ENCODE assay signal across 8 cellular contexts in the genomic region with DNA sequence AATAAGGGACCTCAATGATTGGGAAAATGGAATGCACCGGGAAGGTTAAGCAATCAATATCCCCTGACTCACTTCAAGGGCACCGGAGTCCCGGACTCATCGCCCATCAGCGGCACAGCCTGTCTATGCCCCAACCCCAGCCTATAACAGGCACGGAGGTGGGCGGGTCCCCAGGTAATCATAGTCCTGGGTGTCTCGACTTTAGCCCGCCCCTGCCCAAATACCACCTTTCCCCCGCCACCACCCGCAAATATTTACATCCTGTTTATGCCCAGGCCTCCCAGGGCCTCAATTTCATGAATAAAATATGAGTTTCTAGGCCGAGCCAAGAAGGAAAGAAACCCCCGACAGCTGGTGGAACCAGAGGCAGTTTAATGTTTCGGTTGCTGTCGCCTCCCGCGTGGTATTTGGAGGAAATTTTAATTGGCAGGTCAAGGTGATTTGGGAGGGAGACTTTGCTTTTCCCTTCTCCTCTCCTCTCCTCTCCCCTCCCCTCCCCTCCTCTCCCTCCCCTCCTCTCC. TPM values are rescaled to one million over a fixed set of nuclear protein-coding genes. Genes with fewer than 3 reads are reported as not detected.
DNase-seq lines count a peak whose midpoint lies in the region; ATAC-seq lines count a peak whose summit lies in the region.

No MANE protein-coding gene starts in this region.

- no peaks in the 10 kb centered on the region for H3K36me3 Mint-ChIP-seq in activated CD8-positive, alpha-beta memory T cell treated with anti-CD3 and anti-CD28 coated beads, Interleukin-2, amount 10 ng/mL, durations not matched to agents 7 days and 5 days
- H3K36me3 Mint-ChIP-seq in stimulated activated naive B cell treated with anti-CD40 and anti-IgM and Interleukin-4, amounts not matched to agents 10 μg/mL and 1 μg/mL and 100 μg/mL, for 72 hours: no peaks in the 10 kb centered on the region

- no peaks in the 10 kb centered on the region for H3K9me3 ChIP-seq in mononuclear cell (ENCODE audit: low read depth, low read length)

- peaks cover 35% of the 10 kb centered on the region for H3K4me1 ChIP-seq in mononuclear cell (ENCODE audit: insufficient read depth, low read length)

- DNase-seq in ELF-1 (ENCODE audit: low read depth, low spot score) (peak; percentile 43), NCI-H526 treated with DMSO at 0.1 percent for 48 hours (lab: John Stamatoyannopoulos, UW) (peak; percentile 86), epidermal melanocyte (ENCODE audit: insufficient read length, low spot score) (peak; percentile 80), posterior vena cava (ENCODE audit: low spot score) (no peak)
- DNase-seq in activated CD8-positive, alpha-beta memory T cell treated with anti-CD3 and anti-CD28 coated beads, Interleukin-2, amount 10 ng/mL, durations not matched to agents 7 days and 5 days: peak; percentile 76
- DNase-seq in stimulated activated naive B cell treated with anti-CD40 and anti-IgM and Interleukin-4, amounts not matched to agents 10 μg/mL and 1 μg/mL and 100 μg/mL, for 72 hours: peak; percentile 48

- CTCF ChIA-PET in activated CD8-positive, alpha-beta memory T cell treated with anti-CD3 and anti-CD28 coated beads, Interleukin-2, amount 10 ng/mL, durations not matched to agents 7 days and 5 days (lab: Charles Lee): interaction anchor here (5.7 kb wide), 1 partner anchor 18 kb away, joined by 28 read pairs; a partner anchor contains a TSS

- peaks cover 19% of the 10 kb centered on the region for H3K4me1 Mint-ChIP-seq in activated CD8-positive, alpha-beta memory T cell treated with anti-CD3 and anti-CD28 coated beads, Interleukin-2, amount 10 ng/mL, durations not matched to agents 7 days and 5 days
- H3K4me1 Mint-ChIP-seq in stimulated activated naive B cell treated with anti-CD40 and anti-IgM and Interleukin-4, amounts not matched to agents 10 μg/mL and 1 μg/mL and 100 μg/mL, for 72 hours: peaks cover 29 to 49% of the 10 kb centered on the region in 2 donors

- peaks cover 18% of the 10 kb centered on the region for H3K27me3 Mint-ChIP-seq in activated CD8-positive, alpha-beta memory T cell treated with anti-CD3 and anti-CD28 coated beads, Interleukin-2, amount 10 ng/mL, durations not matched to agents 7 days and 5 days
- H3K27me3 Mint-ChIP-seq in stimulated activated naive B cell treated with anti-CD40 and anti-IgM and Interleukin-4, amounts not matched to agents 10 μg/mL and 1 μg/mL and 100 μg/mL, for 72 hours: no peaks in the 10 kb centered on the region

- peak overlapping the region; percentile 46 for H3K4me3 ChIP-seq in mononuclear cell (ENCODE audit: low read length)

- no peaks in the 10 kb centered on the region for H3K9me3 Mint-ChIP-seq in activated CD8-positive, alpha-beta memory T cell treated with anti-CD3 and anti-CD28 coated beads, Interleukin-2, amount 10 ng/mL, durations not matched to agents 7 days and 5 days (ENCODE audit: low read depth)
- no peaks in the 10 kb centered on the region for H3K9me3 Mint-ChIP-seq in stimulated activated naive B cell treated with anti-CD40 and anti-IgM and Interleukin-4, amounts not matched to agents 10 μg/mL and 1 μg/mL and 100 μg/mL, for 72 hours

- H3K4me3 Mint-ChIP-seq in activated CD8-positive, alpha-beta memory T cell treated with anti-CD3 and anti-CD28 coated beads, Interleukin-2, amount 10 ng/mL, durations not matched to agents 7 days and 5 days: peak overlapping the region; percentile 77
- peak overlapping the region; percentile 77 to 84 for H3K4me3 Mint-ChIP-seq in stimulated activated naive B cell treated with anti-CD40 and anti-IgM and Interleukin-4, amounts not matched to agents 10 μg/mL and 1 μg/mL and 100 μg/mL, for 72 hours

- H3K27ac Mint-ChIP-seq in activated CD8-positive, alpha-beta memory T cell treated with anti-CD3 and anti-CD28 coated beads, Interleukin-2, amount 10 ng/mL, durations not matched to agents 7 days and 5 days: no peak overlapping the region
- no peak overlapping the region for H3K27ac Mint-ChIP-seq in stimulated activated naive B cell treated with anti-CD40 and anti-IgM and Interleukin-4, amounts not matched to agents 10 μg/mL and 1 μg/mL and 100 μg/mL, for 72 hours

- intact Hi-C loops in posterior vena cava (cut with DNase I): no loop called here

- no peaks in the 10 kb centered on the region for H3K27me3 ChIP-seq in mononuclear cell (ENCODE audit: insufficient read depth, low read length)

- peak; percentile 40 for ATAC-seq in HG03064 (IDR thresholded peaks at IDR 0.05; ENCODE audit: low read depth, unreplicated experiment)
- peak; percentile 83 for ATAC-seq in activated CD8-positive, alpha-beta memory T cell treated with anti-CD3 and anti-CD28 coated beads, Interleukin-2, amount 10 ng/mL, durations not matched to agents 7 days and 5 days
- ATAC-seq in stimulated activated naive B cell treated with anti-CD40 and anti-IgM and Interleukin-4, amounts not matched to agents 10 μg/mL and 1 μg/mL and 100 μg/mL, for 72 hours (replicated peaks): peak; percentile 22 to 44

RNA-seq across cellular contexts. Expression of a gene that starts 15.6 kb away (rescaled TPM):
- total RNA-seq in activated CD8-positive, alpha-beta memory T cell treated with anti-CD3 and anti-CD28 coated beads, Interleukin-2, amount 10 ng/mL, durations not matched to agents 7 days and 5 days: 10 to 100 TPM; 70.5 to 76.8 TPM
- total RNA-seq in mononuclear cell (11.3 TPM), posterior vena cava (10 to 100 TPM; 12.5 to 12.8 TPM)

RNA-seq across cellular contexts. Expression of a gene that starts 19.4 kb away (rescaled TPM):
- 1 to 10 TPM; 1.9 to 4.6 TPM for total RNA-seq in activated CD8-positive, alpha-beta memory T cell treated with anti-CD3 and anti-CD28 coated beads, Interleukin-2, amount 10 ng/mL, durations not matched to agents 7 days and 5 days
- total RNA-seq in mononuclear cell (11.9 TPM), posterior vena cava (10 to 100 TPM; 16.1 to 26.6 TPM)

Comparison
In these comparisons a context has a peak if more than half of its experiments do, and no peak if none do; other contexts are left out.
1. ATAC-seq: peak in every context shown above with its lines; median percentile 83 in activated CD8-positive, alpha-beta memory T cell treated with anti-CD3 and anti-CD28 coated beads, Interleukin-2, amount 10 ng/mL, durations not matched to agents 7 days and 5 days; 40 in HG03064; 33 in stimulated activated naive B cell treated with anti-CD40 and anti-IgM and Interleukin-4, amounts not matched to agents 10 μg/mL and 1 μg/mL and 100 μg/mL, for 72 hours.